In the genomic region with DNA sequence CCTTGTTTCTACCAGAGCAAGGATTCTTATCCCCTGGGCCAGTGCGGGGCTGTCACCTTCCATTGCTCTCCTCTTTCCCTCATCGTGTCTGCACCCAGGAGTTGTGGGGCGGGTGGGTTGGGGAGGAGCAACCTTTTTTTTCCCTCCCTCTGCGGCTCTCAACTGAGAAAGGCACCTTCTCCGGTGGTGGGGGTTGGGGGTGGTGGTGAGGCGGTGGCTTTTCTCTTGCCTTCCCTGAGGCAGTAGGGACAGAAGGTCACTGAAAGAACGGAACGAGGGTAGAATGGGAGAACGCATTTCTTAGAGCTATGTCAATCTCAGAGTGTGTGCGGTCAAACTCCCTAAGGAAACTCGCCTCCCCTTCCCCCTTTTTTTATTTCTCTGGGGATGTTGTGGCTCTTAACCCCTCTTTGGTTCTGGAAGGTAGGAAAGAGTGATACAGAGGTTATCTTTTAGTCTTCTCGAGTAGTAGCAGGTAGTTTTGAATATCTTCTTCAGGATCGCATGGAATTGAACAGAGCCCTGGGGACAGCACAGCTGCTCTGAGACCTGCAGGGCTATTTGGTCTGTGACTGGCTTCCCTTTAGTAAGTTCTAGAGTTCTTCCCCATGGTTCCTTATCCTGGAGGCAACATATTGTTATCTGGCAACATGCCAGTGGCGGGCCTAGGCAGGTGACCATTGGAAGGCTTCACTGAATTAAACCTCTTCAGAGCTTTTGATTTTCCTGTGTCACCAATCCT, we compare ENCODE assay signal across 8 cellular contexts. TPM values are rescaled to one million over a fixed set of nuclear protein-coding genes. Genes with fewer than 3 reads are reported as not detected.
DNase-seq lines count a peak whose midpoint lies in the region; ATAC-seq and TF ChIP-seq lines count a peak whose summit lies in the region.

No MANE protein-coding gene starts in this region.

- 3 to 4% methylated on average over 12 to 14 of the region's 14 CpGs for WGBS in upper lobe of left lung, 2 donors

- peaks cover 63% of the 10 kb centered on the region for H3K79me2 ChIP-seq in osteoblast (ENCODE audit: insufficient read depth, low read length)

- H3K36me3 ChIP-seq in BLaER1 treated with 17β-estradiol and CSF1 and Interleukin-3, amounts not matched to agents 10 nM and 100 nM = peaks cover 9 to 23% (median 20%) of the 10 kb centered on the region in 11 experiments; a peak in 16 of 22 replicates
- H3K36me3 ChIP-seq in osteoblast (ENCODE audit: insufficient read depth, low read length) = no peaks in the 10 kb centered on the region
- no peaks in the 10 kb centered on the region for H3K36me3 ChIP-seq in upper lobe of left lung

- peaks cover 42 to 62% (median 55%) of the 10 kb centered on the region in 10 experiments for H3K4me1 ChIP-seq in BLaER1 treated with 17β-estradiol and CSF1 and Interleukin-3, amounts not matched to agents 10 nM and 100 nM
- peaks cover 41% of the 10 kb centered on the region for H3K4me1 ChIP-seq in osteoblast (ENCODE audit: insufficient read depth, low read length)
- peaks cover 48 to 60% (median 51%) of the 10 kb centered on the region in 4 donors for H3K4me1 ChIP-seq in upper lobe of left lung

- H3K27ac ChIP-seq in BLaER1 treated with 17β-estradiol and CSF1 and Interleukin-3, amounts not matched to agents 10 nM and 100 nM = peak overlapping the region; percentile 95 to 99 (median 98)
- peak overlapping the region; percentile 99 for H3K27ac ChIP-seq in osteoblast (ENCODE audit: low read depth, low read length)
- peak overlapping the region; percentile 96 to 100 (median 97) for H3K27ac ChIP-seq in upper lobe of left lung

- TF ChIP-seq EP300 in upper lobe of left lung (IDR thresholded peaks at IDR 0.05) = no peak

- no peak for TF ChIP-seq POLR2A in upper lobe of left lung (IDR thresholded peaks at IDR 0.05)

- ATAC-seq in HG02798 (IDR thresholded peaks at IDR 0.05; ENCODE audit: poor library complexity, unreplicated experiment) (peak; percentile 10), upper lobe of left lung (ENCODE audit: low FRiP score in 2 of 2) (peak in 1 of 2 donors; percentile 6), HG02884 (IDR thresholded peaks at IDR 0.05; ENCODE audit: unreplicated experiment) (no peak)

- peak overlapping the region; percentile 84 to 98 (median 92) for H3K4me3 ChIP-seq in BLaER1 treated with 17β-estradiol and CSF1 and Interleukin-3, amounts not matched to agents 10 nM and 100 nM
- H3K4me3 ChIP-seq in osteoblast (ENCODE audit: insufficient read depth, low read length) = peak overlapping the region; percentile 99
- peak overlapping the region; percentile 48 to 84 (median 77) for H3K4me3 ChIP-seq in upper lobe of left lung

- peak overlapping the region; percentile 91 to 99 (median 96) for H3K9ac ChIP-seq in BLaER1 treated with 17β-estradiol and CSF1 and Interleukin-3, amounts not matched to agents 10 nM and 100 nM

- peak; percentile 84 for DNase-seq in RPMI8226
- DNase-seq in activated gamma-delta T cell treated with Interleukin-2 at 50 U/mL for 16 hours = peak; percentile 30
- DNase-seq in germinal center (ENCODE audit: low spot score) = peak; percentile 28
- DNase-seq in osteoblast (ENCODE audit: insufficient read length, low spot score, missing footprints) = no peak
- DNase-seq in upper lobe of left lung = peak in 1 of 2 donors; percentile 56

- no peaks in the 10 kb centered on the region for H3K27me3 ChIP-seq in BLaER1 treated with 17β-estradiol and CSF1 and Interleukin-3, amounts not matched to agents 10 nM and 100 nM
- no peaks in the 10 kb centered on the region for H3K27me3 ChIP-seq in osteoblast (ENCODE audit: insufficient read depth, low read length)
- no peaks in the 10 kb centered on the region for H3K27me3 ChIP-seq in upper lobe of left lung

- peaks cover 43 to 51% (median 50%) of the 10 kb centered on the region in 11 experiments for H4K20me1 ChIP-seq in BLaER1 treated with 17β-estradiol and CSF1 and Interleukin-3, amounts not matched to agents 10 nM and 100 nM
- H4K20me1 ChIP-seq in osteoblast (ENCODE audit: insufficient read depth, low read length) = peaks cover 51% of the 10 kb centered on the region

- TF ChIP-seq CTCF in osteoblast (IDR thresholded peaks at IDR 0.05; ENCODE audit: extremely low read depth, low read depth, low read length) = no peak
- no peak for TF ChIP-seq CTCF in upper lobe of left lung (IDR thresholded peaks at IDR 0.05)

- H3K4me2 ChIP-seq in BLaER1 treated with 17β-estradiol and CSF1 and Interleukin-3, amounts not matched to agents 10 nM and 100 nM = peak overlapping the region; percentile 83 to 100 (median 94)
- peak overlapping the region; percentile 97 for H3K4me2 ChIP-seq in osteoblast (ENCODE audit: insufficient read depth, low read length)

- H3K9me3 ChIP-seq in BLaER1 treated with 17β-estradiol and CSF1 and Interleukin-3, amounts not matched to agents 10 nM and 100 nM (replicated peaks in 1 of 11) = no peaks in the 10 kb centered on the region
- H3K9me3 ChIP-seq in osteoblast (ENCODE audit: low read depth, low read length) = no peaks in the 10 kb centered on the region
- H3K9me3 ChIP-seq in upper lobe of left lung = no peaks in the 10 kb centered on the region

- H2AFZ ChIP-seq in osteoblast (ENCODE audit: low read length) = no peak overlapping the region

RNA-seq across cellular contexts. Expression of a gene that starts 1.0 kb away (rescaled TPM):
- total RNA-seq in osteoblast (502 and 518 TPM in 2 replicates), upper lobe of left lung (100 to 1,000 TPM; 113 to 266 (median 192) TPM)

RNA-seq across cellular contexts. Expression of a gene that starts 55.3 kb away (rescaled TPM):
- 74.6 and 76.4 TPM in 2 replicates for total RNA-seq in osteoblast
- total RNA-seq in upper lobe of left lung = 10 to 100 TPM; 11.8 to 63.2 (median 21.0) TPM
